In the genomic region with DNA sequence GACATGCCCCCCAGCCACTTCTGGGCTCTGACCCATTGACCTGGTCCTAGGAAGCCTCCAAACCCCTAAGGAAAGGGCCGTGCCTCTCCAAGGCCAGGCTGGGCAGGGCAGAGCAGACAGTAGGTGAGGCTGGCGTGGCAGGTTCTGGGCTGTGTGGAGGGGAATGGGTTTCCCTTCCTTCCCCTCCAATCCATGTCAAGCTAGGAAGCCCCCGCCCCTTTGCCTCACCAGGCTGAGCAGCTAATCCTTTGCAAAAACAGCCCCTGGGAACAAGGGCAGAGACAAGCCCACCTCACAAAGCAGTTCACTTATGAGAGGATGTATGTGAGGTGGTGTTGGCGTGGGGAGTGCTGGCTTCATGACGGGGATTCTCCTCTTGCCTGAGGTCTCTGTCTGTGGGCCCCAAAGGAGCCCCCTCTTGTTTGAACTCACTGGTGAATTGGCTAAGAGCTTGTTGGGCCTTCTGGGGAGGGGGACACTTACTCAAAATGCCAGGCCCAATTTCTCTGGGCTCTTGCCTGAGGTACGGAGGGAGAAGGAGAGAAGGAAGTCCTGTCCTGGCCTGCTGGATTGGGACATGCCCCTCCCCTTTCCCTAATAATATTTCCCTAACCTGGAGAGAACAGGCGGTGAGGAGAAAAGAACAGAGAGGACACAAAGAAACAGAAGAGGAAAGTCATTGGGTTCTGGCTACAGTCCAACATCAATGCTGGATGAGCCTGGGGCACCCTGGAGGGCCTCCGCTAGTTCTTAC, we compare ENCODE assay signal across 3 cellular contexts.
TF ChIP-seq lines count a peak whose summit lies in the region.

No MANE protein-coding gene starts in this region.

TF ChIP-seq in SK-N-SH, 30 proteins besides CTCF, POLR2A, EP300 and RAD21:
- TF ChIP-seq GABPA (IDR thresholded peaks at IDR 0.05; ENCODE audit: low read depth) (no peak), MEF2A (IDR thresholded peaks at IDR 0.05; ENCODE audit: borderline replicate concordance, low read depth) (no peak), NRF1 (IDR thresholded peaks at IDR 0.05; ENCODE audit: low read depth, low read length) (no peak), CHD2 (IDR thresholded peaks at IDR 0.05; ENCODE audit: low read length, partially characterized antibody) (no peak), FOSL2 (IDR thresholded peaks at IDR 0.05; ENCODE audit: borderline replicate concordance, low read depth) (no peak)
- TF ChIP-seq, protein P1, sequence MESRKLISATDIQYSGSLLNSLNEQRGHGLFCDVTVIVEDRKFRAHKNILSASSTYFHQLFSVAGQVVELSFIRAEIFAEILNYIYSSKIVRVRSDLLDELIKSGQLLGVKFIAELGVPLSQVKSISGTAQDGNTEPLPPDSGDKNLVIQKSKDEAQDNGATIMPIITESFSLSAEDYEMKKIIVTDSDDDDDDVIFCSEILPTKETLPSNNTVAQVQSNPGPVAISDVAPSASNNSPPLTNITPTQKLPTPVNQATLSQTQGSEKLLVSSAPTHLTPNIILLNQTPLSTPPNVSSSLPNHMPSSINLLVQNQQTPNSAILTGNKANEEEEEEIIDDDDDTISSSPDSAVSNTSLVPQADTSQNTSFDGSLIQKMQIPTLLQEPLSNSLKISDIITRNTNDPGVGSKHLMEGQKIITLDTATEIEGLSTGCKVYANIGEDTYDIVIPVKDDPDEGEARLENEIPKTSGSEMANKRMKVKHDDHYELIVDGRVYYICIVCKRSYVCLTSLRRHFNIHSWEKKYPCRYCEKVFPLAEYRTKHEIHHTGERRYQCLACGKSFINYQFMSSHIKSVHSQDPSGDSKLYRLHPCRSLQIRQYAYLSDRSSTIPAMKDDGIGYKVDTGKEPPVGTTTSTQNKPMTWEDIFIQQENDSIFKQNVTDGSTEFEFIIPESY (IDR thresholded peaks at IDR 0.05; ENCODE audit: borderline replicate concordance, low read depth), result no peak
- TF ChIP-seq, protein P2, sequence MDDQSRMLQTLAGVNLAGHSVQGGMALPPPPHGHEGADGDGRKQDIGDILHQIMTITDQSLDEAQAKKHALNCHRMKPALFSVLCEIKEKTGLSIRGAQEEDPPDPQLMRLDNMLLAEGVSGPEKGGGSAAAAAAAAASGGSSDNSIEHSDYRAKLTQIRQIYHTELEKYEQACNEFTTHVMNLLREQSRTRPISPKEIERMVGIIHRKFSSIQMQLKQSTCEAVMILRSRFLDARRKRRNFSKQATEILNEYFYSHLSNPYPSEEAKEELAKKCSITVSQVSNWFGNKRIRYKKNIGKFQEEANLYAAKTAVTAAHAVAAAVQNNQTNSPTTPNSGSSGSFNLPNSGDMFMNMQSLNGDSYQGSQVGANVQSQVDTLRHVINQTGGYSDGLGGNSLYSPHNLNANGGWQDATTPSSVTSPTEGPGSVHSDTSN (IDR thresholded peaks at IDR 0.05), result no peak

TF ChIP-seq in SK-N-SH treated with all-trans-retinoic acid at 6 μM for 48 hours, 23 proteins besides CTCF, POLR2A, EP300 and RAD21:
- TF ChIP-seq TOX (CRISPR knock-in tag; IDR thresholded peaks at IDR 0.05; ENCODE audit: borderline replicate concordance), result no peak
- TF ChIP-seq BACH2 (CRISPR knock-in tag; IDR thresholded peaks at IDR 0.05; ENCODE audit: borderline replicate concordance), result no peak
- TF ChIP-seq, protein P3, sequence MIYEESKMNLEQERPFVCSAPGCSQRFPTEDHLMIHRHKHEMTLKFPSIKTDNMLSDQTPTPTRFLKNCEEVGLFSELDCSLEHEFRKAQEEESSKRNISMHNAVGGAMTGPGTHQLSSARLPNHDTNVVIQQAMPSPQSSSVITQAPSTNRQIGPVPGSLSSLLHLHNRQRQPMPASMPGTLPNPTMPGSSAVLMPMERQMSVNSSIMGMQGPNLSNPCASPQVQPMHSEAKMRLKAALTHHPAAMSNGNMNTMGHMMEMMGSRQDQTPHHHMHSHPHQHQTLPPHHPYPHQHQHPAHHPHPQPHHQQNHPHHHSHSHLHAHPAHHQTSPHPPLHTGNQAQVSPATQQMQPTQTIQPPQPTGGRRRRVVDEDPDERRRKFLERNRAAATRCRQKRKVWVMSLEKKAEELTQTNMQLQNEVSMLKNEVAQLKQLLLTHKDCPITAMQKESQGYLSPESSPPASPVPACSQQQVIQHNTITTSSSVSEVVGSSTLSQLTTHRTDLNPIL (CRISPR knock-in tag; IDR thresholded peaks at IDR 0.05; ENCODE audit: low read depth), result no peak
- TF ChIP-seq, protein P4, sequence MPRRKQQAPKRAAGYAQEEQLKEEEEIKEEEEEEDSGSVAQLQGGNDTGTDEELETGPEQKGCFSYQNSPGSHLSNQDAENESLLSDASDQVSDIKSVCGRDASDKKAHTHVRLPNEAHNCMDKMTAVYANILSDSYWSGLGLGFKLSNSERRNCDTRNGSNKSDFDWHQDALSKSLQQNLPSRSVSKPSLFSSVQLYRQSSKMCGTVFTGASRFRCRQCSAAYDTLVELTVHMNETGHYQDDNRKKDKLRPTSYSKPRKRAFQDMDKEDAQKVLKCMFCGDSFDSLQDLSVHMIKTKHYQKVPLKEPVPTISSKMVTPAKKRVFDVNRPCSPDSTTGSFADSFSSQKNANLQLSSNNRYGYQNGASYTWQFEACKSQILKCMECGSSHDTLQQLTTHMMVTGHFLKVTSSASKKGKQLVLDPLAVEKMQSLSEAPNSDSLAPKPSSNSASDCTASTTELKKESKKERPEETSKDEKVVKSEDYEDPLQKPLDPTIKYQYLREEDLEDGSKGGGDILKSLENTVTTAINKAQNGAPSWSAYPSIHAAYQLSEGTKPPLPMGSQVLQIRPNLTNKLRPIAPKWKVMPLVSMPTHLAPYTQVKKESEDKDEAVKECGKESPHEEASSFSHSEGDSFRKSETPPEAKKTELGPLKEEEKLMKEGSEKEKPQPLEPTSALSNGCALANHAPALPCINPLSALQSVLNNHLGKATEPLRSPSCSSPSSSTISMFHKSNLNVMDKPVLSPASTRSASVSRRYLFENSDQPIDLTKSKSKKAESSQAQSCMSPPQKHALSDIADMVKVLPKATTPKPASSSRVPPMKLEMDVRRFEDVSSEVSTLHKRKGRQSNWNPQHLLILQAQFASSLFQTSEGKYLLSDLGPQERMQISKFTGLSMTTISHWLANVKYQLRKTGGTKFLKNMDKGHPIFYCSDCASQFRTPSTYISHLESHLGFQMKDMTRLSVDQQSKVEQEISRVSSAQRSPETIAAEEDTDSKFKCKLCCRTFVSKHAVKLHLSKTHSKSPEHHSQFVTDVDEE (CRISPR knock-in tag; IDR thresholded peaks at IDR 0.05), result no peak
- TF ChIP-seq ZFP3 (CRISPR knock-in tag; IDR thresholded peaks at IDR 0.05), result no peak
- no peak for TF ChIP-seq ZNF8 (CRISPR knock-in tag; IDR thresholded peaks at IDR 0.05)
- no peak for TF ChIP-seq ZFP30 (CRISPR knock-in tag; IDR thresholded peaks at IDR 0.05)
- TF ChIP-seq SNAI2 (CRISPR knock-in tag; IDR thresholded peaks at IDR 0.05), result no peak
- no peak for TF ChIP-seq TCF4 (CRISPR knock-in tag; IDR thresholded peaks at IDR 0.05; ENCODE audit: borderline replicate concordance)
- no peak for TF ChIP-seq ZC3H10 (CRISPR knock-in tag; IDR thresholded peaks at IDR 0.05)
- TF ChIP-seq, protein P5, sequence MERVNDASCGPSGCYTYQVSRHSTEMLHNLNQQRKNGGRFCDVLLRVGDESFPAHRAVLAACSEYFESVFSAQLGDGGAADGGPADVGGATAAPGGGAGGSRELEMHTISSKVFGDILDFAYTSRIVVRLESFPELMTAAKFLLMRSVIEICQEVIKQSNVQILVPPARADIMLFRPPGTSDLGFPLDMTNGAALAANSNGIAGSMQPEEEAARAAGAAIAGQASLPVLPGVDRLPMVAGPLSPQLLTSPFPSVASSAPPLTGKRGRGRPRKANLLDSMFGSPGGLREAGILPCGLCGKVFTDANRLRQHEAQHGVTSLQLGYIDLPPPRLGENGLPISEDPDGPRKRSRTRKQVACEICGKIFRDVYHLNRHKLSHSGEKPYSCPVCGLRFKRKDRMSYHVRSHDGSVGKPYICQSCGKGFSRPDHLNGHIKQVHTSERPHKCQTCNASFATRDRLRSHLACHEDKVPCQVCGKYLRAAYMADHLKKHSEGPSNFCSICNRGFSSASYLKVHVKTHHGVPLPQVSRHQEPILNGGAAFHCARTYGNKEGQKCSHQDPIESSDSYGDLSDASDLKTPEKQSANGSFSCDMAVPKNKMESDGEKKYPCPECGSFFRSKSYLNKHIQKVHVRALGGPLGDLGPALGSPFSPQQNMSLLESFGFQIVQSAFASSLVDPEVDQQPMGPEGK (CRISPR knock-in tag; IDR thresholded peaks at IDR 0.05; ENCODE audit: borderline replicate concordance), result no peak
- no peak for TF ChIP-seq CSDC2 (CRISPR knock-in tag; IDR thresholded peaks at IDR 0.05)
- TF ChIP-seq ESRRG (CRISPR knock-in tag; IDR thresholded peaks at IDR 0.05), result no peak
- no peak for TF ChIP-seq ISL1 (CRISPR knock-in tag; IDR thresholded peaks at IDR 0.05)

TF ChIP-seq in IMR-90, 13 proteins besides CTCF, POLR2A, EP300 and RAD21:
- TF ChIP-seq RCOR1 (IDR thresholded peaks at IDR 0.05; ENCODE audit: insufficient replicate concordance, low read length) (no peak), NFE2L2 (IDR thresholded peaks at IDR 0.05; ENCODE audit: low read depth, low read length) (no peak), FOS (IDR thresholded peaks at IDR 0.05; ENCODE audit: low read depth, low read length) (no peak), BHLHE40 (IDR thresholded peaks at IDR 0.05; ENCODE audit: low read depth, low read length) (no peak), RFX5 (IDR thresholded peaks at IDR 0.05; ENCODE audit: low read depth, low read length) (no peak), CEBPB (IDR thresholded peaks at IDR 0.05; ENCODE audit: low read depth, low read length) (no peak), SMC3 (IDR thresholded peaks at IDR 0.05; ENCODE audit: low read depth, low read length) (no peak), MAFK (IDR thresholded peaks at IDR 0.05; ENCODE audit: low read depth, low read length) (no peak), MAZ (IDR thresholded peaks at IDR 0.05; ENCODE audit: borderline replicate concordance, low read depth, low read length) (no peak), MXI1 (IDR thresholded peaks at IDR 0.05; ENCODE audit: borderline replicate concordance, low read depth, low read length) (no peak), CHD1 (IDR thresholded peaks at IDR 0.05; ENCODE audit: low read depth, low read length) (no peak)
- TF ChIP-seq, protein P6, sequence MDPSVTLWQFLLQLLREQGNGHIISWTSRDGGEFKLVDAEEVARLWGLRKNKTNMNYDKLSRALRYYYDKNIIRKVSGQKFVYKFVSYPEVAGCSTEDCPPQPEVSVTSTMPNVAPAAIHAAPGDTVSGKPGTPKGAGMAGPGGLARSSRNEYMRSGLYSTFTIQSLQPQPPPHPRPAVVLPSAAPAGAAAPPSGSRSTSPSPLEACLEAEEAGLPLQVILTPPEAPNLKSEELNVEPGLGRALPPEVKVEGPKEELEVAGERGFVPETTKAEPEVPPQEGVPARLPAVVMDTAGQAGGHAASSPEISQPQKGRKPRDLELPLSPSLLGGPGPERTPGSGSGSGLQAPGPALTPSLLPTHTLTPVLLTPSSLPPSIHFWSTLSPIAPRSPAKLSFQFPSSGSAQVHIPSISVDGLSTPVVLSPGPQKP (IDR thresholded peaks at IDR 0.05; ENCODE audit: borderline replicate concordance, low read depth, low read length), result no peak
- TF ChIP-seq, protein P7, sequence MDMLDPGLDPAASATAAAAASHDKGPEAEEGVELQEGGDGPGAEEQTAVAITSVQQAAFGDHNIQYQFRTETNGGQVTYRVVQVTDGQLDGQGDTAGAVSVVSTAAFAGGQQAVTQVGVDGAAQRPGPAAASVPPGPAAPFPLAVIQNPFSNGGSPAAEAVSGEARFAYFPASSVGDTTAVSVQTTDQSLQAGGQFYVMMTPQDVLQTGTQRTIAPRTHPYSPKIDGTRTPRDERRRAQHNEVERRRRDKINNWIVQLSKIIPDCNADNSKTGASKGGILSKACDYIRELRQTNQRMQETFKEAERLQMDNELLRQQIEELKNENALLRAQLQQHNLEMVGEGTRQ (IDR thresholded peaks at IDR 0.05; ENCODE audit: low read depth, low read length), result no peak
